ENCODE assay signal across 8 cellular contexts in the genomic region with DNA sequence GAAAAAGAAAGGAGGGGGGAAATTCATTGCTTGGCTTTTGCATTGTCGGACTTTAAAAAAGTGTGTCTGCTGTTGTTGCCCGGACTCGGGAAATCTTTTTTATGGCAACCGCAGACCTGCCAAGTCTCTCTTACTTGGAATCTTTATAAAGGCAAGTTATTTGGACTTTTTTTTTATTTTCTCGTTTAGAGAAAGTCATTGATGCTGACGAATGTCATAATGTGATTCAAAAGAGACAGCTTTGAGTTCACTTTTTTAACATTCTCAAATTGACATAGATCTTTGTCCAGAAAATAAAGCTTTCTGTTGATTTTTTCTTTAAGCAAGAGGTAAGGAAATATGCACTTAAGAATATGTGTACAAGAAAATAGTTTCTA. TPM values are rescaled to one million over a fixed set of nuclear protein-coding genes. Genes with fewer than 3 reads are reported as not detected.
DNase-seq lines count a peak whose midpoint lies in the region; ATAC-seq and TF ChIP-seq lines count a peak whose summit lies in the region.

No MANE protein-coding gene starts in this region.

- H3K4me2 ChIP-seq in GM23248 (ENCODE audit: unreplicated experiment): peak overlapping the region; percentile 55

- H4K20me1 ChIP-seq in GM23248 (ENCODE audit: insufficient read depth): no peaks in the 10 kb centered on the region

- peak overlapping the region; percentile 72 to 77 (median 75) for H3K4me3 Mint-ChIP-seq in immature natural killer cell
- H3K4me3 Mint-ChIP-seq in stimulated activated effector memory CD8-positive, alpha-beta T cell treated with anti-CD3 and anti-CD28 coated beads, Interleukin-12 subunit alpha, Interleukin-12 subunit beta, amount 100 ng/mL, for 72 hours: peak overlapping the region; percentile 79

- peaks cover 4% of the 10 kb centered on the region for H3K4me1 ChIP-seq in GM23248 (ENCODE audit: insufficient read depth)

- H3K9me2 ChIP-seq in GM23248 (ENCODE audit: insufficient read depth): no peaks in the 10 kb centered on the region

- H2AFZ ChIP-seq in GM23248: peak overlapping the region; percentile 60

- TF ChIP-seq CTCF in WI38 (IDR thresholded peaks at IDR 0.05; ENCODE audit: low read depth, low read length): no peak

- H3K36me3 Mint-ChIP-seq in immature natural killer cell: peaks cover 0 to 3% (median 0%) of the 10 kb centered on the region in 3 donors
- H3K36me3 Mint-ChIP-seq in stimulated activated effector memory CD8-positive, alpha-beta T cell treated with anti-CD3 and anti-CD28 coated beads, Interleukin-12 subunit alpha, Interleukin-12 subunit beta, amount 100 ng/mL, for 72 hours: no peaks in the 10 kb centered on the region

- no peak overlapping the region for H3K27ac Mint-ChIP-seq in immature natural killer cell
- H3K27ac Mint-ChIP-seq in stimulated activated effector memory CD8-positive, alpha-beta T cell treated with anti-CD3 and anti-CD28 coated beads, Interleukin-12 subunit alpha, Interleukin-12 subunit beta, amount 100 ng/mL, for 72 hours: no peak overlapping the region

- H3K79me2 ChIP-seq in GM23248 (ENCODE audit: insufficient read depth): peaks cover 16% of the 10 kb centered on the region

- WGBS in GM23248 (ENCODE audit: low coverage in 1 of 2, low lambda C conversion rate in 2 of 2, missing lambda C conversion rate in 2 of 2), 2 experiments: 1% methylated on average over 6 of the region's 6 CpGs

- H3K27me3 ChIP-seq in GM23248 (replicated peaks; ENCODE audit: insufficient read depth): no peaks in the 10 kb centered on the region; the same call in 1 of the 2 replicates

- peaks cover 18% of the 10 kb centered on the region for H3F3A ChIP-seq in GM23248 (ENCODE audit: insufficient read depth)

- peaks cover 21 to 36% of the 10 kb centered on the region in 2 donors for H3K4me1 Mint-ChIP-seq in immature natural killer cell
- peaks cover 12% of the 10 kb centered on the region for H3K4me1 Mint-ChIP-seq in stimulated activated effector memory CD8-positive, alpha-beta T cell treated with anti-CD3 and anti-CD28 coated beads, Interleukin-12 subunit alpha, Interleukin-12 subunit beta, amount 100 ng/mL, for 72 hours

- H3K27ac ChIP-seq in GM23248 (peak overlapping the region; percentile 10; the same call in 1 of the 2 replicates), caudate nucleus (ENCODE audit: low read depth, low read length) (no peak overlapping the region)

- DNase-seq in GM23248 (no peak), immature natural killer cell (no peak), hippocampal formation (lab: John Stamatoyannopoulos, UW) (no peak), caudate nucleus (lab: John Stamatoyannopoulos, UW) (no peak)
- no peak for DNase-seq in stimulated activated effector memory CD8-positive, alpha-beta T cell treated with anti-CD3 and anti-CD28 coated beads, Interleukin-12 subunit alpha, Interleukin-12 subunit beta, amount 100 ng/mL, for 72 hours (ENCODE audit: low spot score in 2 of 2)

- no peaks in the 10 kb centered on the region for H3K36me3 ChIP-seq in GM23248 (ENCODE audit: low read depth)

- no peaks in the 10 kb centered on the region for H3K9me3 ChIP-seq in GM23248 (ENCODE audit: low read depth)

- H3K9ac ChIP-seq in GM23248: peak overlapping the region; percentile 48

- H3K9me3 Mint-ChIP-seq in immature natural killer cell: peaks cover 0 to 2% (median 0%) of the 10 kb centered on the region in 6 donors
- no peaks in the 10 kb centered on the region for H3K9me3 Mint-ChIP-seq in stimulated activated effector memory CD8-positive, alpha-beta T cell treated with anti-CD3 and anti-CD28 coated beads, Interleukin-12 subunit alpha, Interleukin-12 subunit beta, amount 100 ng/mL, for 72 hours

- H3K4me3 ChIP-seq in GM23248 (peak overlapping the region; percentile 63), WI38 (ENCODE audit: low read depth, low read length) (peak overlapping the region; percentile 61)

- peaks cover 5 to 31% (median 30%) of the 10 kb centered on the region in 3 donors for H3K27me3 Mint-ChIP-seq in immature natural killer cell (ENCODE audit: low read depth in 3 of 3)

- in situ Hi-C loops in GM23248 (cut with MboI): loop anchor here (10.0 to 25.0 kb wide), 2 partner anchors 478 to 535 kb away; no protein-coding TSS in a partner anchor

- ATAC-seq in stimulated activated effector memory CD8-positive, alpha-beta T cell treated with anti-CD3 and anti-CD28 coated beads, Interleukin-12 subunit alpha, Interleukin-12 subunit beta, amount 100 ng/mL, for 72 hours: no peak
- ATAC-seq in HG03457 (IDR thresholded peaks at IDR 0.05; ENCODE audit: unreplicated experiment) (no peak), HG02885 (IDR thresholded peaks at IDR 0.05; ENCODE audit: poor library complexity, unreplicated experiment) (no peak)

RNA-seq across cellular contexts. Expression of a gene that starts 0.7 kb away (rescaled TPM):
- total RNA-seq in GM23248 (2014; rRNA removed; shearing (Covaris generic)): 12.1 and 17.9 TPM in 2 replicates
- 6.3 and 7.8 TPM in 2 replicates for polyA plus RNA-seq in GM23248 (2016; fragmentation: Nextera tagmentation; extraction: Ambion mirVana)
- 1 to 10 TPM in 1 of 3 donors, not detected in 2; 1.8 TPM for polyA plus RNA-seq in immature natural killer cell
